In the genomic region with DNA sequence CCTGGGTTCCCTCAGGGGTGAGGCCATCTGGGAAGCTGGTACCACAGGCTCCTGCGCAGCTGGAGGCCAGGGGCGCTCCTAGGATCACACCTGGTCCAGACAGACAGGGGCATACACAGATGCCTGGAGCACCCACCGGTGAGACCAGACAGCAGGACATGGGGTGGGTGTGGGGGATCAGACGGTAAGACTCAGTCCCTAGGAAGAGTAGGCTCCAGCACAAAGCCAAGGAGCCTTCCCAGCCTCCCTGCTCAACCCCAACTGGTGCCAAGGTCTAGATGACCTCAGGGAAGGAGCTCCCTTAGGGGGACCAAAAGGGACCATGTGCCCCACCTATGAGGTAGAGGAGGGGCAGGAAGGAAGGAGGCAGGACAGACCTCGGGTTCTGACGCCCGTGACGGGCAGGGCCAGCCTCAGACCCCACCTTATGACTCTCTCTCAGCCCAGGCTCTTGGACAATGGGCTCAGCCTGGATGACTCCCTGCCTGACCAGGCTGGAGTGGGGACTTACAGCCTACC, we compare ENCODE assay signal across 16 cellular contexts. TPM values are rescaled to one million over a fixed set of nuclear protein-coding genes. Genes with fewer than 3 reads are reported as not detected.
DNase-seq lines count a peak whose midpoint lies in the region; ATAC-seq and TF ChIP-seq lines count a peak whose summit lies in the region.
"Had no signal": no experiment of that assay in that cellular context is flagged by ENCODE, and none has a peak within 500 bp of the region (broad histone marks: within the 10 kb centered on the region; RNA-seq: fewer than 3 reads in every experiment).

No MANE protein-coding gene starts in this region.

- H3K4me3 Mint-ChIP-seq in activated naive CD8-positive, alpha-beta T cell treated with anti-CD3 and anti-CD28 coated beads for 36 hours: no peak overlapping the region
- no peak overlapping the region for H3K4me3 Mint-ChIP-seq in activated naive CD8-positive, alpha-beta T cell treated with anti-CD3 and anti-CD28 coated beads, Interleukin-2, amount 50 U/mL, for 24 hours
- no peak overlapping the region for H3K4me3 Mint-ChIP-seq in stimulated activated effector memory CD8-positive, alpha-beta T cell treated with anti-CD3 and anti-CD28 coated beads, Interleukin-12 subunit alpha, Interleukin-12 subunit beta, amount 100 ng/mL, for 72 hours
- peak overlapping the region in 1 of 3 donors; percentile 36 for H3K4me3 Mint-ChIP-seq in T-cell
- H3K4me3 Mint-ChIP-seq: H9 had no signal

- peaks cover 47% of the 10 kb centered on the region for H3K4me1 Mint-ChIP-seq in activated naive CD8-positive, alpha-beta T cell treated with anti-CD3 and anti-CD28 coated beads for 36 hours
- H3K4me1 Mint-ChIP-seq in activated naive CD8-positive, alpha-beta T cell treated with anti-CD3 and anti-CD28 coated beads, Interleukin-2, amount 50 U/mL, for 24 hours: peaks cover 30% of the 10 kb centered on the region
- H3K4me1 Mint-ChIP-seq in stimulated activated effector memory CD8-positive, alpha-beta T cell treated with anti-CD3 and anti-CD28 coated beads, Interleukin-12 subunit alpha, Interleukin-12 subunit beta, amount 100 ng/mL, for 72 hours: peaks cover 31% of the 10 kb centered on the region
- H3K4me1 Mint-ChIP-seq in T-cell: peaks cover 25% of the 10 kb centered on the region in 3 donors

- H3K27ac Mint-ChIP-seq in activated naive CD8-positive, alpha-beta T cell treated with anti-CD3 and anti-CD28 coated beads for 36 hours: peak overlapping the region; percentile 45
- H3K27ac Mint-ChIP-seq in activated naive CD8-positive, alpha-beta T cell treated with anti-CD3 and anti-CD28 coated beads, Interleukin-2, amount 50 U/mL, for 24 hours: no peak overlapping the region
- peak overlapping the region; percentile 74 for H3K27ac Mint-ChIP-seq in stimulated activated effector memory CD8-positive, alpha-beta T cell treated with anti-CD3 and anti-CD28 coated beads, Interleukin-12 subunit alpha, Interleukin-12 subunit beta, amount 100 ng/mL, for 72 hours
- H3K27ac Mint-ChIP-seq in T-cell: no peak overlapping the region

- H3K27me3 Mint-ChIP-seq in activated naive CD8-positive, alpha-beta T cell treated with anti-CD3 and anti-CD28 coated beads for 36 hours: peaks cover 7% of the 10 kb centered on the region
- H3K27me3 Mint-ChIP-seq in activated naive CD8-positive, alpha-beta T cell treated with anti-CD3 and anti-CD28 coated beads, Interleukin-2, amount 50 U/mL, for 24 hours: no peaks in the 10 kb centered on the region
- no peaks in the 10 kb centered on the region for H3K27me3 Mint-ChIP-seq in T-cell

- POLR2A ChIA-PET in T-cell (lab: Charles Lee): interaction anchor here (0.5 to 2.8 kb wide), 5 partner anchors 9 to 38 kb away, joined by 3 to 14 read pairs (median 4); no protein-coding TSS in a partner anchor

- CTCF ChIA-PET in T-cell (lab: Charles Lee): interaction anchor here (0.6 to 5.6 kb wide), 6 partner anchors 21 to 43 kb away, joined by 3 to 128 read pairs (median 4); a partner anchor contains a TSS

- peak; percentile 10 for TF ChIP-seq POLR2A in GM19193 (IDR thresholded peaks at IDR 0.05; ENCODE audit: extremely low read depth, insufficient read depth, insufficient read length)

- H3K36me3 Mint-ChIP-seq in activated naive CD8-positive, alpha-beta T cell treated with anti-CD3 and anti-CD28 coated beads for 36 hours: peaks cover 18% of the 10 kb centered on the region
- peaks cover 12% of the 10 kb centered on the region for H3K36me3 Mint-ChIP-seq in activated naive CD8-positive, alpha-beta T cell treated with anti-CD3 and anti-CD28 coated beads, Interleukin-2, amount 50 U/mL, for 24 hours (ENCODE audit: low read depth)
- peaks cover 74% of the 10 kb centered on the region for H3K36me3 Mint-ChIP-seq in stimulated activated effector memory CD8-positive, alpha-beta T cell treated with anti-CD3 and anti-CD28 coated beads, Interleukin-12 subunit alpha, Interleukin-12 subunit beta, amount 100 ng/mL, for 72 hours
- no peaks in the 10 kb centered on the region for H3K36me3 Mint-ChIP-seq in T-cell

- no peak for ATAC-seq in activated naive CD8-positive, alpha-beta T cell treated with anti-CD3 and anti-CD28 coated beads, Interleukin-2, amount 50 U/mL, for 24 hours
- ATAC-seq in esophagus mucosa (peak; percentile 51), T-cell (replicated peaks in 1 of 4) (no peak)
- ATAC-seq in stimulated activated effector memory CD8-positive, alpha-beta T cell treated with anti-CD3 and anti-CD28 coated beads, Interleukin-12 subunit alpha, Interleukin-12 subunit beta, amount 100 ng/mL, for 72 hours: no peak

- no peak for DNase-seq in activated naive CD8-positive, alpha-beta T cell treated with anti-CD3 and anti-CD28 coated beads for 36 hours
- DNase-seq in activated naive CD8-positive, alpha-beta T cell treated with anti-CD3 and anti-CD28 coated beads, Interleukin-2, amount 50 U/mL, for 24 hours: no peak
- DNase-seq in stimulated activated effector memory CD8-positive, alpha-beta T cell treated with anti-CD3 and anti-CD28 coated beads, Interleukin-12 subunit alpha, Interleukin-12 subunit beta, amount 100 ng/mL, for 72 hours (ENCODE audit: low spot score in 2 of 2): no peak
- DNase-seq in NCI-H1694 treated with DMSO at 0.1 percent for 48 hours (lab: John Stamatoyannopoulos, UW) (no peak), KG1 (lab: John Stamatoyannopoulos, UW) (no peak), T-cell (no peak)
- DNase-seq: EL, NCI-H1417 treated with DMSO at 0.1 percent for 48 hours, NCI-H524, SJCRH30 had no signal

- H3K9me3 Mint-ChIP-seq in activated naive CD8-positive, alpha-beta T cell treated with anti-CD3 and anti-CD28 coated beads for 36 hours: no peaks in the 10 kb centered on the region
- no peaks in the 10 kb centered on the region for H3K9me3 Mint-ChIP-seq in activated naive CD8-positive, alpha-beta T cell treated with anti-CD3 and anti-CD28 coated beads, Interleukin-2, amount 50 U/mL, for 24 hours
- no peaks in the 10 kb centered on the region for H3K9me3 Mint-ChIP-seq in stimulated activated effector memory CD8-positive, alpha-beta T cell treated with anti-CD3 and anti-CD28 coated beads, Interleukin-12 subunit alpha, Interleukin-12 subunit beta, amount 100 ng/mL, for 72 hours
- H3K9me3 Mint-ChIP-seq in T-cell: no peaks in the 10 kb centered on the region
- H3K9me3 Mint-ChIP-seq: H9 had no signal

RNA-seq across cellular contexts. Expression of a gene that starts 0.6 kb away (rescaled TPM):
- total RNA-seq in activated naive CD8-positive, alpha-beta T cell treated with anti-CD3 and anti-CD28 coated beads for 36 hours: 10 to 100 TPM; 22.1 to 23.3 TPM
- total RNA-seq in esophagus mucosa (0.28 TPM), T-cell (10 to 100 TPM in 1 of 5 donors, 1 to 10 TPM in 4; 1.2 to 10.4 (median 1.4) TPM)
- total RNA-seq: A172, LHCN-M2, RPMI7951, SJCRH30 had no signal

RNA-seq across cellular contexts. Expression of a gene that starts 7.6 kb away (rescaled TPM):
- total RNA-seq in activated naive CD8-positive, alpha-beta T cell treated with anti-CD3 and anti-CD28 coated beads for 36 hours: 100 to 1,000 TPM; 274 to 279 TPM
- total RNA-seq in esophagus mucosa (1.8 TPM), T-cell (100 to 1,000 TPM in 2 of 5 donors, 10 to 100 TPM in 3; 37.2 to 437 (median 54.0) TPM)

RNA-seq across cellular contexts. Expression of a gene that starts 21.3 kb away (rescaled TPM):
- under 1 TPM; 0.29 to 0.30 TPM for total RNA-seq in activated naive CD8-positive, alpha-beta T cell treated with anti-CD3 and anti-CD28 coated beads for 36 hours
- total RNA-seq in esophagus mucosa (not detected), T-cell (under 1 TPM; 0.13 to 0.77 (median 0.18) TPM)
- total RNA-seq: A172, LHCN-M2, RPMI7951, SJCRH30 had no signal

Comparison
In these comparisons a context has a peak if more than half of its experiments do, and no peak if none do; other contexts are left out.
1. H3K27ac Mint-ChIP-seq: peak in activated naive CD8-positive, alpha-beta T cell treated with anti-CD3 and anti-CD28 coated beads for 36 hours (single experiment) and stimulated activated effector memory CD8-positive, alpha-beta T cell treated with anti-CD3 and anti-CD28 coated beads, Interleukin-12 subunit alpha, Interleukin-12 subunit beta, amount 100 ng/mL, for 72 hours (single experiment); none in activated naive CD8-positive, alpha-beta T cell treated with anti-CD3 and anti-CD28 coated beads, Interleukin-2, amount 50 U/mL, for 24 hours (single experiment) and T-cell (0 of 2).
2. RNA of a gene that starts 7.6 kb away (total RNA-seq): 274 to 279 TPM in activated naive CD8-positive, alpha-beta T cell treated with anti-CD3 and anti-CD28 coated beads for 36 hours and 37.2 to 437 TPM in T-cell; 1.8 TPM in esophagus mucosa (single experiment); every median in the first group is over 10 times any median in the second.